In the genomic region with DNA sequence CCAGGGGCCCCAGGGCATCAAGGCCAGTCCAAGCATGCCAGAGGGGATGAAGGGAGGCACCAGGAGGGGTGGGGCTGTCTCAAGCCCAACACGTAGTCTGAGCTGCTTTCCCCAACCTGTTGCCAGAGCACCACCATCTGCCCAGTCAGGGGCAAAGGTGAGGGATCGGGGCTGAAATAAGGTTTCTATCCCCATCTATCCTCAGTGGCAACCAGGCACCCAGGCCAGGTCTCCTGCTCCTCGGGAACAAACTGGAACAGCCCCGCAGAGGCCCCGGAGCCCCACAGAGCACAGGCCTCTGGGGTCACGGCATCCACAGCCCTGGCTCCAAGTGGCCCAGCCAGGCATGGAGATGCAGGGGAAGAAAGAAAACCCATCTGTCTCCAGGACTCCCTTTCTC, we compare ENCODE assay signal across 15 cellular contexts.
"Had no signal": no experiment of that assay in that cellular context is flagged by ENCODE, and none has a peak within 500 bp of the region (broad histone marks: within the 10 kb centered on the region; RNA-seq: fewer than 3 reads in every experiment).

No MANE protein-coding gene starts in this region.

- H3K27ac Mint-ChIP-seq: activated naive CD4-positive, alpha-beta T cell treated with anti-CD3 and anti-CD28 coated beads, Interleukin-2, amount 10 ng/mL, durations not matched to agents 7 days and 5 days; activated T-helper 2 cell treated with anti-CD3 and anti-CD28 coated beads, Interferon-gamma antibody, Interleukin-2, Interleukin-4, amounts not matched to agents 10 μg/mL and 5 μg/mL and 100 μg/mL, durations not matched to agents 14 hours and 24 hours and 36 hours; dendritic cell treated with granulocyte-macrophage colony-stimulating factor and Interleukin-4, amounts not matched to agents 40 ng/mL and 50 ng/mL, for 4 days; effector memory CD8-positive, alpha-beta T cell; natural killer cell treated with Interleukin-12 subunit alpha and Interleukin-12 subunit beta and Interleukin-15 and Interleukin-18, amount 100 ng/mL, for 72 hours; WTC11 had no signal

- DNase-seq: activated CD4-positive, alpha-beta T cell treated with anti-CD3 and anti-CD28 coated beads for 48 hours; activated naive CD4-positive, alpha-beta T cell treated with anti-CD3 and anti-CD28 coated beads, Interleukin-2, amount 10 ng/mL, durations not matched to agents 7 days and 5 days; activated T-cell treated with anti-CD3 and anti-CD28 coated beads for 4 hours; caudate nucleus; effector memory CD8-positive, alpha-beta T cell; foreskin fibroblast; glutamatergic neuron had no signal

- H3K27me3 Mint-ChIP-seq: effector memory CD8-positive, alpha-beta T cell; natural killer cell treated with Interleukin-12 subunit alpha and Interleukin-12 subunit beta and Interleukin-15 and Interleukin-18, amount 100 ng/mL, for 72 hours; type B pancreatic cell had no signal

- H3K9me3 Mint-ChIP-seq: activated naive CD4-positive, alpha-beta T cell treated with anti-CD3 and anti-CD28 coated beads, Interleukin-2, amount 10 ng/mL, durations not matched to agents 7 days and 5 days; activated T-helper 2 cell treated with anti-CD3 and anti-CD28 coated beads, Interferon-gamma antibody, Interleukin-2, Interleukin-4, amounts not matched to agents 10 μg/mL and 5 μg/mL and 100 μg/mL, durations not matched to agents 14 hours and 24 hours and 36 hours; dendritic cell treated with granulocyte-macrophage colony-stimulating factor and Interleukin-4, amounts not matched to agents 40 ng/mL and 50 ng/mL, for 4 days; effector memory CD8-positive, alpha-beta T cell; natural killer cell treated with Interleukin-12 subunit alpha and Interleukin-12 subunit beta and Interleukin-15 and Interleukin-18, amount 100 ng/mL, for 72 hours; stimulated activated effector memory CD8-positive, alpha-beta T cell treated with anti-CD3 and anti-CD28 coated beads, Interleukin-12 subunit alpha, Interleukin-12 subunit beta, amount 100 ng/mL, for 72 hours; type B pancreatic cell; WTC11 had no signal

- H3K4me3 Mint-ChIP-seq: activated naive CD4-positive, alpha-beta T cell treated with anti-CD3 and anti-CD28 coated beads, Interleukin-2, amount 10 ng/mL, durations not matched to agents 7 days and 5 days; dendritic cell treated with granulocyte-macrophage colony-stimulating factor and Interleukin-4, amounts not matched to agents 40 ng/mL and 50 ng/mL, for 4 days; effector memory CD8-positive, alpha-beta T cell; natural killer cell treated with Interleukin-12 subunit alpha and Interleukin-12 subunit beta and Interleukin-15 and Interleukin-18, amount 100 ng/mL, for 72 hours; stimulated activated effector memory CD8-positive, alpha-beta T cell treated with anti-CD3 and anti-CD28 coated beads, Interleukin-12 subunit alpha, Interleukin-12 subunit beta, amount 100 ng/mL, for 72 hours; WTC11 had no signal

- H3K4me1 Mint-ChIP-seq: activated naive CD4-positive, alpha-beta T cell treated with anti-CD3 and anti-CD28 coated beads, Interleukin-2, amount 10 ng/mL, durations not matched to agents 7 days and 5 days had no signal

- H3K36me3 Mint-ChIP-seq: activated naive CD4-positive, alpha-beta T cell treated with anti-CD3 and anti-CD28 coated beads, Interleukin-2, amount 10 ng/mL, durations not matched to agents 7 days and 5 days; natural killer cell treated with Interleukin-12 subunit alpha and Interleukin-12 subunit beta and Interleukin-15 and Interleukin-18, amount 100 ng/mL, for 72 hours; WTC11 had no signal

- ATAC-seq: effector memory CD8-positive, alpha-beta T cell; esophagus mucosa; natural killer cell treated with Interleukin-12 subunit alpha and Interleukin-12 subunit beta and Interleukin-15 and Interleukin-18, amount 100 ng/mL, for 72 hours; SK-N-SH treated with all-trans-retinoic acid at 6 μM for 48 hours; stimulated activated effector memory CD8-positive, alpha-beta T cell treated with anti-CD3 and anti-CD28 coated beads, Interleukin-12 subunit alpha, Interleukin-12 subunit beta, amount 100 ng/mL, for 72 hours; WTC11 had no signal
